In the genomic region with DNA sequence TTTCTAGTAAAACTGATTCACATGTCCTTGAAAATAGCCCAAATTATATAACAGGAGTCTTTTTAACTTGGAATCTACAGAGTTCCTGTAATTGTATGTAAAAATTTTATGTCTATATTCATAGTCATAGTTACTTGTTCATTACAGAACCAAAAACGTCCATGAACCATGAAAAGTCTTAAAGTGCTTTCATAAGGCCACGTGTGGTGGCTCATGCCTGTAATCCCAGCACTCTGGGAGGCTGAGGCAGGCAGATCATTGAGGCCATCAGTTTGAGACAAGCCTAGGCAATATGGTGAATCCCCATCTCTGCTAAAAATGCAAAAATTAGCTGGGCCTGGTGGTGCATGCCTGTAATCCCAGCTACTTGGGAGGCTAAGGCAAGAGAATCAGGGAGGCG, we compare ENCODE assay signal across 16 cellular contexts.
"Had no signal": no experiment of that assay in that cellular context is flagged by ENCODE, and none has a peak within 500 bp of the region (broad histone marks: within the 10 kb centered on the region; RNA-seq: fewer than 3 reads in every experiment).

No MANE protein-coding gene starts in this region.

- H3K27ac ChIP-seq: heart left ventricle, neutrophil, thoracic aorta, transverse colon had no signal

- H3K4me3 ChIP-seq: heart left ventricle, mucosa of descending colon, stomach, thoracic aorta, transverse colon had no signal

- H3K27me3 ChIP-seq: heart left ventricle, neutrophil, stomach, transverse colon had no signal

- H3K4me3 Mint-ChIP-seq: naive thymus-derived CD8-positive, alpha-beta T cell had no signal

- H3K36me3 Mint-ChIP-seq: naive thymus-derived CD8-positive, alpha-beta T cell had no signal

- H3K9me3 ChIP-seq: heart left ventricle, mucosa of descending colon, neutrophil, stomach, thoracic aorta, transverse colon had no signal

- H3K27me3 Mint-ChIP-seq: naive thymus-derived CD8-positive, alpha-beta T cell had no signal

- H3K36me3 ChIP-seq: heart left ventricle, neutrophil, stomach, thoracic aorta, transverse colon had no signal

- DNase-seq: effector memory CD4-positive, alpha-beta T cell; heart left ventricle; hippocampal formation; mammary epithelial cell; mucosa of descending colon; naive thymus-derived CD8-positive, alpha-beta T cell; stimulated activated CD4-positive, alpha-beta T cell treated with anti-CD3 and anti-CD28 coated beads, Interleukin-2, amount 100 ng/mL, for 24 hours; stimulated activated CD4-positive, alpha-beta T cell treated with anti-CD3 and anti-CD28 coated beads, Interleukin-4, amount 100 ng/mL, for 4 hours; stimulated activated naive CD4-positive, alpha-beta T cell; stomach; substantia nigra; transverse colon had no signal

- ATAC-seq: esophagus mucosa; heart left ventricle; mucosa of descending colon; naive thymus-derived CD8-positive, alpha-beta T cell; sciatic nerve had no signal

- H3K9me3 Mint-ChIP-seq: naive thymus-derived CD8-positive, alpha-beta T cell had no signal
